21 cellular contexts compared by ENCODE assay signal in genomic region chr21:41536827-41537103, GRCh38. TPM values are rescaled to one million over a fixed set of nuclear protein-coding genes. Genes with fewer than 3 reads are reported as not detected.
DNase-seq lines count a peak whose midpoint lies in the region; ATAC-seq and TF ChIP-seq lines count a peak whose summit lies in the region.
"Had no signal": no experiment of that assay in that cellular context is flagged by ENCODE, and none has a peak within 500 bp of the region (broad histone marks: within the 10 kb centered on the region; RNA-seq: fewer than 3 reads in every experiment).

No MANE protein-coding gene starts in this region.

- H3K4me2 ChIP-seq in PC-9 (peak overlapping the region; percentile 83), GM23248 (ENCODE audit: unreplicated experiment) (no peak overlapping the region)
- H3K4me2 ChIP-seq: KMS-11 had no signal

- no peaks in the 10 kb centered on the region for H4K20me1 ChIP-seq in PC-9 (ENCODE audit: insufficient read depth)
- no peaks in the 10 kb centered on the region for H4K20me1 ChIP-seq in GM23248 (ENCODE audit: insufficient read depth)

- H3K9me2 ChIP-seq in PC-9 (ENCODE audit: insufficient read depth) (no peaks in the 10 kb centered on the region), GM23248 (ENCODE audit: insufficient read depth) (no peaks in the 10 kb centered on the region)

- H3K36me3 ChIP-seq in Caco-2 (ENCODE audit: control insufficient read depth, insufficient read depth, low read length), result no peaks in the 10 kb centered on the region
- H3K36me3 ChIP-seq in PC-9 (ENCODE audit: low read depth), result no peaks in the 10 kb centered on the region
- no peaks in the 10 kb centered on the region for H3K36me3 ChIP-seq in transverse colon
- H3K36me3 ChIP-seq in GM23248 (ENCODE audit: low read depth), result no peaks in the 10 kb centered on the region
- H3K36me3 ChIP-seq in naive thymus-derived CD4-positive, alpha-beta T cell (ENCODE audit: control insufficient read depth in 2 of 3, insufficient read depth in 3 of 3, low read length in 3 of 3), result no peaks in the 10 kb centered on the region
- H3K36me3 ChIP-seq: BE2C, Peyer's patch, SJCRH30 had no signal

- peak overlapping the region; percentile 72 for H2AFZ ChIP-seq in PC-9
- H2AFZ ChIP-seq in GM23248, result no peak overlapping the region

- H3K79me2 ChIP-seq in PC-9 (ENCODE audit: low read depth) (no peaks in the 10 kb centered on the region), GM23248 (ENCODE audit: insufficient read depth) (no peaks in the 10 kb centered on the region)

- BruUV-seq in Caco-2 (replicated peaks; lab: Mats Ljungman, UMichigan) (no TSS peak), PC-9 (replicated peaks; lab: Mats Ljungman, UMichigan) (no TSS peak)

- H3F3A ChIP-seq in PC-9 (ENCODE audit: insufficient read depth, low read depth) (peaks cover 13% of the 10 kb centered on the region), GM23248 (ENCODE audit: insufficient read depth) (no peaks in the 10 kb centered on the region)

- no peak overlapping the region for H3K4me3 Mint-ChIP-seq in Caco-2 (ENCODE audit: unreplicated experiment)
- H3K4me3 Mint-ChIP-seq in naive thymus-derived CD4-positive, alpha-beta T cell, result no peak overlapping the region
- H3K4me3 Mint-ChIP-seq: CD4-positive, CD25-positive, alpha-beta regulatory T cell had no signal

- CTCF ChIA-PET in Caco-2 (lab: Charles Lee), result interaction anchor here (0.7 kb wide), 1 partner anchor 29 kb away, joined by 5 read pairs; the partner anchor contains the start of gene TMPRSS2
- CTCF ChIA-PET in PC-9 (lab: Charles Lee), result no interaction called here
- CTCF ChIA-PET in naive thymus-derived CD4-positive, alpha-beta T cell (lab: Charles Lee), result no interaction called here

- H3K27me3 ChIP-seq in Caco-2 (replicated peaks; ENCODE audit: control insufficient read depth, insufficient read depth, low read length) (no peaks in the 10 kb centered on the region), PC-9 (ENCODE audit: insufficient read depth, low read depth) (no peaks in the 10 kb centered on the region), transverse colon (no peaks in the 10 kb centered on the region), GM23248 (replicated peaks; ENCODE audit: insufficient read depth) (peaks cover 34% of the 10 kb centered on the region)
- H3K27me3 ChIP-seq in naive thymus-derived CD4-positive, alpha-beta T cell (ENCODE audit: control insufficient read depth in 2 of 2, insufficient read depth in 2 of 2, low read length in 2 of 2), result no peaks in the 10 kb centered on the region
- H3K27me3 ChIP-seq: BE2C, Peyer's patch had no signal

- H3K27ac ChIP-seq in PC-9 (peak overlapping the region; percentile 70), transverse colon (peak overlapping the region in 1 of 4 donors; percentile 12), GM23248 (no peak overlapping the region)
- H3K27ac ChIP-seq in naive thymus-derived CD4-positive, alpha-beta T cell (ENCODE audit: low read depth, low read length), result no peak overlapping the region
- H3K27ac ChIP-seq: KMS-11, Peyer's patch, SJCRH30 had no signal

- peaks cover 8% of the 10 kb centered on the region for H3K36me3 Mint-ChIP-seq in Caco-2 (ENCODE audit: insufficient read depth, unreplicated experiment)
- H3K36me3 Mint-ChIP-seq in naive thymus-derived CD4-positive, alpha-beta T cell, result no peaks in the 10 kb centered on the region
- H3K36me3 Mint-ChIP-seq: CD4-positive, CD25-positive, alpha-beta regulatory T cell had no signal

- H3K4me3 ChIP-seq in Caco-2 (ENCODE audit: low read depth, low read length) (no peak overlapping the region), PC-9 (peak overlapping the region; percentile 21; the same call in 1 of the 2 replicates), transverse colon (no peak overlapping the region), GM23248 (no peak overlapping the region)
- no peak overlapping the region for H3K4me3 ChIP-seq in naive thymus-derived CD4-positive, alpha-beta T cell (ENCODE audit: low read length)
- H3K4me3 ChIP-seq: Peyer's patch, SJCRH30 had no signal

- H3K9me3 Mint-ChIP-seq in Caco-2 (ENCODE audit: unreplicated experiment), result no peaks in the 10 kb centered on the region
- no peaks in the 10 kb centered on the region for H3K9me3 Mint-ChIP-seq in naive thymus-derived CD4-positive, alpha-beta T cell
- H3K9me3 Mint-ChIP-seq: CD4-positive, CD25-positive, alpha-beta regulatory T cell had no signal

- peaks cover 11% of the 10 kb centered on the region for H3K4me1 ChIP-seq in Caco-2
- H3K4me1 ChIP-seq in PC-9 (replicated peaks; ENCODE audit: insufficient read depth), result peaks cover 28% of the 10 kb centered on the region
- peaks cover 0 to 12% (median 2%) of the 10 kb centered on the region in 4 donors for H3K4me1 ChIP-seq in transverse colon
- H3K4me1 ChIP-seq in GM23248 (ENCODE audit: insufficient read depth), result no peaks in the 10 kb centered on the region
- no peaks in the 10 kb centered on the region for H3K4me1 ChIP-seq in naive thymus-derived CD4-positive, alpha-beta T cell (ENCODE audit: control insufficient read depth in 2 of 2, insufficient read depth in 2 of 2, low read length in 2 of 2)
- H3K4me1 ChIP-seq: BE2C, Peyer's patch, SJCRH30 had no signal

- intact Hi-C loops in Caco-2 (cut with micrococcal nuclease; ENCODE audit: unreplicated experiment), result no loop called here
- intact Hi-C loops in PC-9 (cut with micrococcal nuclease; ENCODE audit: unreplicated experiment), result loop anchor here (1.0 to 5.0 kb wide), 2 partner anchors 47 to 59 kb away; no protein-coding TSS in a partner anchor
- intact Hi-C loops in left colon (cut with DNase I, micrococcal nuclease), result no loop called here
- intact Hi-C loops in transverse colon (cut with DNase I; ENCODE audit: low total_unique reads), result no loop called here
- intact Hi-C loops in naive thymus-derived CD4-positive, alpha-beta T cell (cut with micrococcal nuclease), result no loop called here

- POLR2A ChIA-PET in Caco-2 (lab: Charles Lee), result no interaction called here
- POLR2A ChIA-PET in PC-9 (lab: Charles Lee; ENCODE audit: unreplicated experiment), result no interaction called here
- POLR2A ChIA-PET in naive thymus-derived CD4-positive, alpha-beta T cell (lab: Charles Lee), result no interaction called here

- no peak overlapping the region for H3K9ac ChIP-seq in GM23248
- H3K9ac ChIP-seq: KMS-11 had no signal

- no peak for DNase-seq in Caco-2
- DNase-seq in PC-9, result no peak
- peak in 1 of 2 donors; percentile 48 for DNase-seq in left colon
- peak; percentile 32 for DNase-seq in transverse colon
- no peak for DNase-seq in GM23248
- no peak for DNase-seq in naive thymus-derived CD4-positive, alpha-beta T cell
- DNase-seq: BE2C; CD4-positive, CD25-positive, alpha-beta regulatory T cell; DND-41; IMR-90; NCI-H1105; NCI-H146; NCI-H2029; NCI-H2227 treated with DMSO at 0.1 percent for 48 hours; NCI-H510A; Peyer's patch; SJCRH30 had no signal

- in situ Hi-C loops in transverse colon (cut with MboI; ENCODE audit: low pct_ligation_motif_present in 1 of 4, low pct_unique_long_range_greater_than_20kb in 1 of 4, low sequenced_read_pairs in 3 of 4) (no loop called here), GM23248 (cut with MboI) (no loop called here)

- H3K27me3 Mint-ChIP-seq in Caco-2 (ENCODE audit: insufficient read depth, unreplicated experiment), result no peaks in the 10 kb centered on the region
- peaks cover 9 to 38% (median 17%) of the 10 kb centered on the region in 5 donors for H3K27me3 Mint-ChIP-seq in naive thymus-derived CD4-positive, alpha-beta T cell

- TF ChIP-seq CTCF in Caco-2 (IDR thresholded peaks at IDR 0.05; ENCODE audit: insufficient read depth in 1 of 2, low read depth in 1 of 2, low read length in 1 of 2, severe bottlenecking in 1 of 2, unreplicated experiment in 1 of 2), result no peak
- no peak for TF ChIP-seq CTCF in PC-9 (conservative IDR thresholded peaks at IDR 0.05)
- no peak for TF ChIP-seq CTCF in transverse colon (IDR thresholded peaks at IDR 0.05)

- ATAC-seq in left colon (peak; percentile 69), GM18502 (IDR thresholded peaks at IDR 0.05; ENCODE audit: poor library complexity, unreplicated experiment) (no peak)
- no peak for ATAC-seq in naive thymus-derived CD4-positive, alpha-beta T cell
- ATAC-seq: HCT116 had no signal

- H3K27ac Mint-ChIP-seq in Caco-2 (ENCODE audit: unreplicated experiment), result peak overlapping the region; percentile 63
- peak overlapping the region in 1 of 9 donors; percentile 46 for H3K27ac Mint-ChIP-seq in naive thymus-derived CD4-positive, alpha-beta T cell
- H3K27ac Mint-ChIP-seq: CD4-positive, CD25-positive, alpha-beta regulatory T cell had no signal

- no peak for TF ChIP-seq EP300 in transverse colon (IDR thresholded peaks at IDR 0.05; ENCODE audit: low read depth)

- no peak for TF ChIP-seq POLR2A in transverse colon (IDR thresholded peaks at IDR 0.05)

- H3K9me3 ChIP-seq in Caco-2 (no peaks in the 10 kb centered on the region), PC-9 (ENCODE audit: insufficient read depth, low read depth) (no peaks in the 10 kb centered on the region), transverse colon (no peaks in the 10 kb centered on the region), GM23248 (ENCODE audit: low read depth) (no peaks in the 10 kb centered on the region)
- H3K9me3 ChIP-seq in naive thymus-derived CD4-positive, alpha-beta T cell (ENCODE audit: control insufficient read depth in 2 of 3, low read length in 3 of 3), result no peaks in the 10 kb centered on the region
- H3K9me3 ChIP-seq: BE2C, Peyer's patch, SJCRH30 had no signal

- WGBS in transverse colon (ENCODE audit: low coverage in 1 of 2), 2 donors, result 36 to 44% methylated on average over 2 to 7 of the region's 7 CpGs
- 45 to 46% methylated on average over 7 of the region's 7 CpGs for WGBS in GM23248 (ENCODE audit: low coverage in 1 of 2, low lambda C conversion rate in 2 of 2, missing lambda C conversion rate in 2 of 2), 2 experiments

- H3K4me1 Mint-ChIP-seq in Caco-2 (ENCODE audit: low read depth, unreplicated experiment), result peaks cover 30% of the 10 kb centered on the region
- no peaks in the 10 kb centered on the region for H3K4me1 Mint-ChIP-seq in naive thymus-derived CD4-positive, alpha-beta T cell
- H3K4me1 Mint-ChIP-seq: CD4-positive, CD25-positive, alpha-beta regulatory T cell had no signal

RNA-seq across cellular contexts. Expression of gene TMPRSS2, which starts 28.8 kb away (rescaled TPM):
- total RNA-seq in Caco-2 (2022), result 71.0 and 74.9 TPM in 2 replicates
- total RNA-seq in PC-9 (2021), result 0.61 and 0.78 TPM in 2 replicates
- total RNA-seq in left colon, result 100 to 1,000 TPM; 471 to 667 TPM
- total RNA-seq in transverse colon, result 100 to 1,000 TPM in 3 of 4 donors, 10 to 100 TPM in 1; 65.3 to 557 (median 485) TPM
- total RNA-seq in GM23248 (2014; rRNA removed; shearing (Covaris generic)), result not detected in 2 replicates
- polyA plus RNA-seq in GM23248 (2016; fragmentation: Nextera tagmentation; extraction: Ambion mirVana), result not detected in 2 replicates
- not detected for total RNA-seq in naive thymus-derived CD4-positive, alpha-beta T cell
- not detected for polyA plus RNA-seq in naive thymus-derived CD4-positive, alpha-beta T cell
- total RNA-seq: A673; CD4-positive, CD25-positive, alpha-beta regulatory T cell; IMR-90; SJCRH30 had no signal
- polyA plus RNA-seq: CD4-positive, CD25-positive, alpha-beta regulatory T cell; IMR-90 had no signal

Comparison
In these comparisons a context has a peak if more than half of its experiments do, and no peak if none do; other contexts are left out.
1. RNA of gene TMPRSS2, which starts 28.8 kb away (total RNA-seq): 471 to 667 TPM in left colon, 65.3 to 557 TPM in transverse colon and 71.0 to 74.9 TPM in Caco-2; 0.61 to 0.78 TPM in PC-9, not detected in GM23248 and not detected in naive thymus-derived CD4-positive, alpha-beta T cell; every median in the first group is over 10 times any median in the second.